ENCODE assay signal across 14 cellular contexts in genomic region chr12:54504550-54504949, GRCh38. TPM values are rescaled to one million over a fixed set of nuclear protein-coding genes. Genes with fewer than 3 reads are reported as not detected.
DNase-seq lines count a peak whose midpoint lies in the region; ATAC-seq and TF ChIP-seq lines count a peak whose summit lies in the region.
"Had no signal": no experiment of that assay in that cellular context is flagged by ENCODE, and none has a peak within 500 bp of the region (broad histone marks: within the 10 kb centered on the region; RNA-seq: fewer than 3 reads in every experiment).

No MANE protein-coding gene starts in this region.

- no peak overlapping the region for H2AFZ ChIP-seq in OCI-LY7 (ENCODE audit: low read length)

- BruUV-seq in OCI-LY7 (replicated peaks; lab: Mats Ljungman, UMichigan), result no TSS peak

- H3K27ac Mint-ChIP-seq in activated naive CD8-positive, alpha-beta T cell, result peak overlapping the region; percentile 31
- no peak overlapping the region for H3K27ac Mint-ChIP-seq in activated naive CD8-positive, alpha-beta T cell treated with anti-CD3 and anti-CD28 coated beads for 36 hours
- H3K27ac Mint-ChIP-seq in dendritic cell treated with granulocyte-macrophage colony-stimulating factor and Interleukin-4, amounts not matched to agents 40 ng/mL and 50 ng/mL, for 4 days, result peak overlapping the region; percentile 39
- H3K27ac Mint-ChIP-seq: H9 had no signal

- H3K4me3 Mint-ChIP-seq in activated naive CD8-positive, alpha-beta T cell, result peak overlapping the region; percentile 4
- H3K4me3 Mint-ChIP-seq in activated naive CD8-positive, alpha-beta T cell treated with anti-CD3 and anti-CD28 coated beads for 36 hours, result no peak overlapping the region
- no peak overlapping the region for H3K4me3 Mint-ChIP-seq in dendritic cell treated with granulocyte-macrophage colony-stimulating factor and Interleukin-4, amounts not matched to agents 40 ng/mL and 50 ng/mL, for 4 days
- H3K4me3 Mint-ChIP-seq: H9 had no signal

- H3K27me3 Mint-ChIP-seq in activated naive CD8-positive, alpha-beta T cell, result no peaks in the 10 kb centered on the region
- no peaks in the 10 kb centered on the region for H3K27me3 Mint-ChIP-seq in activated naive CD8-positive, alpha-beta T cell treated with anti-CD3 and anti-CD28 coated beads for 36 hours
- no peaks in the 10 kb centered on the region for H3K27me3 Mint-ChIP-seq in dendritic cell treated with granulocyte-macrophage colony-stimulating factor and Interleukin-4, amounts not matched to agents 40 ng/mL and 50 ng/mL, for 4 days

- no peak for DNase-seq in activated naive CD8-positive, alpha-beta T cell treated with anti-CD3 and anti-CD28 coated beads for 36 hours
- DNase-seq in OCI-M1 (lab: John Stamatoyannopoulos, UW) (peak; percentile 57), OCI-LY7 (ENCODE audit: low spot score) (no peak)
- DNase-seq: Caco-2, DMS53, H9, NCI-H1048, NCI-H2107, SK-N-SH had no signal

- CTCF ChIA-PET in OCI-LY7 (lab: Charles Lee; ENCODE audit: unreplicated experiment), result no interaction called here

- POLR2A ChIA-PET in OCI-LY7 (lab: Charles Lee), result interaction anchor here (0.7 to 1.9 kb wide), 2 partner anchors 10 to 1765 kb away, joined by 3 to 6 read pairs; no protein-coding TSS in a partner anchor

- H3K27ac ChIP-seq in OCI-LY7 (ENCODE audit: low read depth, low read length, poor library complexity, severe bottlenecking), result no peak overlapping the region

- no peaks in the 10 kb centered on the region for H3K9me3 Mint-ChIP-seq in activated naive CD8-positive, alpha-beta T cell (ENCODE audit: low read depth)
- no peaks in the 10 kb centered on the region for H3K9me3 Mint-ChIP-seq in activated naive CD8-positive, alpha-beta T cell treated with anti-CD3 and anti-CD28 coated beads for 36 hours
- H3K9me3 Mint-ChIP-seq in dendritic cell treated with granulocyte-macrophage colony-stimulating factor and Interleukin-4, amounts not matched to agents 40 ng/mL and 50 ng/mL, for 4 days, result no peaks in the 10 kb centered on the region
- H3K9me3 Mint-ChIP-seq: H9 had no signal

- no peaks in the 10 kb centered on the region for H4K20me1 ChIP-seq in OCI-LY7 (ENCODE audit: insufficient read depth, low read length)

- H3K36me3 Mint-ChIP-seq in activated naive CD8-positive, alpha-beta T cell, result peaks cover 18% of the 10 kb centered on the region
- peaks cover 24% of the 10 kb centered on the region for H3K36me3 Mint-ChIP-seq in activated naive CD8-positive, alpha-beta T cell treated with anti-CD3 and anti-CD28 coated beads for 36 hours
- H3K36me3 Mint-ChIP-seq in dendritic cell treated with granulocyte-macrophage colony-stimulating factor and Interleukin-4, amounts not matched to agents 40 ng/mL and 50 ng/mL, for 4 days (ENCODE audit: low read depth), result peaks cover 88% of the 10 kb centered on the region

- H3K9me3 ChIP-seq in OCI-LY7 (ENCODE audit: low read length), result no peaks in the 10 kb centered on the region
- H3K9me3 ChIP-seq: Caco-2, SK-N-SH had no signal

- intact Hi-C loops in dendritic cell treated with granulocyte-macrophage colony-stimulating factor and Interleukin-4, amounts not matched to agents 40 ng/mL and 50 ng/mL, for 4 days (cut with micrococcal nuclease), result no loop called here
- intact Hi-C loops in OCI-LY7 (cut with micrococcal nuclease; ENCODE audit: unreplicated experiment), result no loop called here

- peaks cover 35% of the 10 kb centered on the region for H3K4me1 ChIP-seq in OCI-LY7 (ENCODE audit: insufficient read depth, low read length, poor library complexity, severe bottlenecking)
- H3K4me1 ChIP-seq: Caco-2 had no signal

- no peak overlapping the region for H3K4me3 ChIP-seq in OCI-LY7 (ENCODE audit: low read depth, low read length, poor library complexity, severe bottlenecking)

- ATAC-seq in HG02798 (IDR thresholded peaks at IDR 0.05; ENCODE audit: poor library complexity, unreplicated experiment), result no peak
- ATAC-seq in HG02885 (IDR thresholded peaks at IDR 0.05; ENCODE audit: poor library complexity, unreplicated experiment), result no peak

- H3K79me2 ChIP-seq in OCI-LY7 (ENCODE audit: insufficient read depth, low read depth, low read length), result peaks cover 29% of the 10 kb centered on the region; the same call in 1 of the 2 replicates

- H3K4me1 Mint-ChIP-seq in activated naive CD8-positive, alpha-beta T cell (ENCODE audit: low read depth), result peaks cover 47% of the 10 kb centered on the region
- H3K4me1 Mint-ChIP-seq in activated naive CD8-positive, alpha-beta T cell treated with anti-CD3 and anti-CD28 coated beads for 36 hours, result peaks cover 36% of the 10 kb centered on the region
- H3K4me1 Mint-ChIP-seq in dendritic cell treated with granulocyte-macrophage colony-stimulating factor and Interleukin-4, amounts not matched to agents 40 ng/mL and 50 ng/mL, for 4 days (ENCODE audit: low read depth), result peaks cover 45% of the 10 kb centered on the region

- no peaks in the 10 kb centered on the region for H3K9me2 ChIP-seq in OCI-LY7 (ENCODE audit: insufficient read depth, low read length)
- H3K9me2 ChIP-seq: SK-N-SH had no signal

- no peak overlapping the region for H3K4me2 ChIP-seq in OCI-LY7 (ENCODE audit: low read length)
- H3K4me2 ChIP-seq: SK-N-SH had no signal

- TF ChIP-seq CTCF in OCI-LY7 (conservative IDR thresholded peaks at IDR 0.05; ENCODE audit: low read length), result no peak

- H3K36me3 ChIP-seq in OCI-LY7 (ENCODE audit: insufficient read depth, low read length), result peaks cover 76% of the 10 kb centered on the region

RNA-seq across cellular contexts. Expression of gene NCKAP1L, which starts 7.0 kb away (rescaled TPM):
- total RNA-seq in activated naive CD8-positive, alpha-beta T cell treated with anti-CD3 and anti-CD28 coated beads for 36 hours, result 10 to 100 TPM; 72.6 to 73.1 TPM
- 60.2 and 68.1 TPM in 2 replicates for total RNA-seq in OCI-LY7 (2014; rRNA removed; shearing (Covaris generic))
- 112 and 136 TPM in 2 replicates for total RNA-seq in OCI-LY7 (2022)
- total RNA-seq: Caco-2, H9, HT-29 had no signal

RNA-seq across cellular contexts. Expression of gene GTSF1, which starts 31.1 kb away (rescaled TPM):
- 1 to 10 TPM; 7.8 to 9.6 TPM for total RNA-seq in activated naive CD8-positive, alpha-beta T cell treated with anti-CD3 and anti-CD28 coated beads for 36 hours
- 74.8 and 76.6 TPM in 2 replicates for total RNA-seq in OCI-LY7 (2014; rRNA removed; shearing (Covaris generic))
- total RNA-seq in OCI-LY7 (2022), result 93.0 and 103 TPM in 2 replicates
- total RNA-seq: Caco-2, H9, HT-29 had no signal

RNA-seq across cellular contexts. Expression of gene PDE1B, which starts 44.9 kb away (rescaled TPM):
- 10 to 100 TPM in 1 of 2 experiments, 1 to 10 TPM in 1; 9.6 to 10.7 TPM for total RNA-seq in activated naive CD8-positive, alpha-beta T cell treated with anti-CD3 and anti-CD28 coated beads for 36 hours
- total RNA-seq in OCI-LY7 (2014; rRNA removed; shearing (Covaris generic)), result 7.1 and 9.7 TPM in 2 replicates
- total RNA-seq in OCI-LY7 (2022), result 14.9 and 17.4 TPM in 2 replicates
- total RNA-seq: Caco-2, HT-29 had no signal

Comparison
In these comparisons a context has a peak if more than half of its experiments do, and no peak if none do; other contexts are left out.
1. RNA of gene GTSF1, which starts 31.1 kb away (total RNA-seq): 74.8 to 103 TPM in OCI-LY7; 7.8 to 9.6 TPM in activated naive CD8-positive, alpha-beta T cell treated with anti-CD3 and anti-CD28 coated beads for 36 hours; every median in the first group is over 4 times any median in the second.